Comparison of ENCODE assay signal across 1 cellular context in genomic region chr1:208569181-208569580, GRCh38.
TF ChIP-seq lines count a peak whose summit lies in the region.

No MANE protein-coding gene starts in this region.

TF ChIP-seq in H1, 55 proteins besides CTCF, POLR2A, EP300 and RAD21 (continued from another document):
- no peak for TF ChIP-seq USF2 (IDR thresholded peaks at IDR 0.05; ENCODE audit: low read length)
- no peak for TF ChIP-seq CREB1 (IDR thresholded peaks at IDR 0.05)
- TF ChIP-seq TCF12 (IDR thresholded peaks at IDR 0.05; ENCODE audit: low read depth, low read length): no peak
- no peak for TF ChIP-seq RNF2 (IDR thresholded peaks at IDR 0.05; ENCODE audit: borderline replicate concordance, low read depth, low read length, missing control alignments, poor library complexity, severe bottlenecking)
- no peak for TF ChIP-seq TAF7 (optimal IDR thresholded peaks at IDR 0.05; ENCODE audit: borderline replicate concordance, low read depth, low read length)
- no peak for TF ChIP-seq CBX8 (IDR thresholded peaks at IDR 0.05; ENCODE audit: borderline replicate concordance, low read depth, low read length)
- TF ChIP-seq SIX5 (IDR thresholded peaks at IDR 0.05; ENCODE audit: low read depth, low read length): no peak
